In the genomic region with DNA sequence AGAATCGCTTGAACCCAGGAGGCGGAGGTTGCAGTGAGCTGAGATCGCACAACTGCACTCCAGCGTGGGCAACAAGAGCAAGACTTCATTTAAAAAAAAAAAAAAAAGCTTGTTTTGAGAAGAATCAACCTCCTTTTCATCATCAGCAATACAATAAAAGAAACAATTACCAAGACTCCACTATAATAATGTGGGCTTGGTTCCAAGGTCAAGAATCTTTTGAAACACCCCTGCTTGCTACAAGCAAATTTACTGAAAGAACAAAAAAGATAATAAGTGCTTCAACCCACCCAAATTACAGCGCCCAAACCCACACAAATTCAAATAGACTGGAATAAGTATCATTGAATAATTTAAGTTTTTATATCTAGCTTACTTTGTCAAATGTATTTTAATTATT, we compare ENCODE assay signal across 14 cellular contexts.
"Had no signal": no experiment of that assay in that cellular context is flagged by ENCODE, and none has a peak within 500 bp of the region (broad histone marks: within the 10 kb centered on the region; RNA-seq: fewer than 3 reads in every experiment).

No MANE protein-coding gene starts in this region.

- DNase-seq: dermis blood vessel endothelial cell; dorsolateral prefrontal cortex; effector CD4-positive, alpha-beta T cell; effector memory CD4-positive, alpha-beta T cell; foreskin keratinocyte; heart left ventricle; hypothalamus; left cardiac atrium; left lung; left ventricle myocardium superior; lower lobe of right lung; mesenchymal stem cell; midbrain; naive thymus-derived CD4-positive, alpha-beta T cell had no signal
